2 cellular contexts compared by ENCODE assay signal in the genomic region with DNA sequence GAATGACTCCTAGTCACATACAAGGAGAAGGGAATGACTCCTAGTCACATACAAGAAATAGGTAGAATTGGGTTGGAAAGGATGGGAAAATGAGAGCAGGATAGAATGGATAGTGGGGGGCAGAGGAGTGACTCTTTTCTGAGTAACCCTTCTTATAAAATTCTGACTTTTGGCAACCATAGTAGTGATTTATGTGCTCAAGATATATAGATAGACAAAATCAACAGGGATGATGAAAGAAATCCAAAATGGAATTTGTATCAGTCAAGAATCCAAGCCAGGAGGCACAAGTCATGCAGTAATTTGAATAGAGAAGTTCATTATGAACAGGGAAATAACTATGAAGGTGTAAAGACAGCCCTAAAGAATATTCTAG.
TF ChIP-seq lines count a peak whose summit lies in the region.

No MANE protein-coding gene starts in this region.

TF ChIP-seq in HepG2, 621 proteins besides CTCF, POLR2A, EP300 and RAD21:
- 0 out of 2 replicates have a peak, but pooled peaks have one; percentile 9 for TF ChIP-seq ZNF33A (CRISPR knock-in tag; IDR thresholded peaks at IDR 0.05; ENCODE audit: borderline replicate concordance)
- no peak for TF ChIP-seq SNAPC5 (CRISPR knock-in tag; IDR thresholded peaks at IDR 0.05; ENCODE audit: borderline replicate concordance)
- no peak for TF ChIP-seq XBP1 (CRISPR knock-in tag; IDR thresholded peaks at IDR 0.05)
- TF ChIP-seq ZNF720 (CRISPR knock-in tag; IDR thresholded peaks at IDR 0.05) = no peak
- TF ChIP-seq ZNF724P (CRISPR knock-in tag; IDR thresholded peaks at IDR 0.05; ENCODE audit: borderline replicate concordance) = no peak
- TF ChIP-seq TBX3 (IDR thresholded peaks at IDR 0.05; ENCODE audit: borderline replicate concordance) = no peak
- TF ChIP-seq CC2D1A (CRISPR knock-in tag; IDR thresholded peaks at IDR 0.05) = no peak
- TF ChIP-seq ZNF329 (CRISPR knock-in tag; IDR thresholded peaks at IDR 0.05; ENCODE audit: low read depth) = 0 out of 2 replicates have a peak, but pooled peaks have one; percentile 9
- TF ChIP-seq, protein P1, sequence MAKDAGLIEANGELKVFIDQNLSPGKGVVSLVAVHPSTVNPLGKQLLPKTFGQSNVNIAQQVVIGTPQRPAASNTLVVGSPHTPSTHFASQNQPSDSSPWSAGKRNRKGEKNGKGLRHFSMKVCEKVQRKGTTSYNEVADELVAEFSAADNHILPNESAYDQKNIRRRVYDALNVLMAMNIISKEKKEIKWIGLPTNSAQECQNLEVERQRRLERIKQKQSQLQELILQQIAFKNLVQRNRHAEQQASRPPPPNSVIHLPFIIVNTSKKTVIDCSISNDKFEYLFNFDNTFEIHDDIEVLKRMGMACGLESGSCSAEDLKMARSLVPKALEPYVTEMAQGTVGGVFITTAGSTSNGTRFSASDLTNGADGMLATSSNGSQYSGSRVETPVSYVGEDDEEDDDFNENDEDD (CRISPR knock-in tag; IDR thresholded peaks at IDR 0.05; ENCODE audit: borderline replicate concordance) = no peak
- no peak for TF ChIP-seq ZNF225 (CRISPR knock-in tag; IDR thresholded peaks at IDR 0.05)
- no peak for TF ChIP-seq CSRNP2 (CRISPR knock-in tag; conservative IDR thresholded peaks at IDR 0.05; ENCODE audit: low read depth)
- no peak for TF ChIP-seq KAT7 (CRISPR knock-in tag; IDR thresholded peaks at IDR 0.05; ENCODE audit: borderline replicate concordance)
- 0 out of 2 replicates have a peak, but pooled peaks have one; percentile 21 for TF ChIP-seq CHD4 (IDR thresholded peaks at IDR 0.05; ENCODE audit: borderline replicate concordance, low read length)
- no peak for TF ChIP-seq NFKB2 (CRISPR knock-in tag; IDR thresholded peaks at IDR 0.05; ENCODE audit: borderline replicate concordance)
TF ChIP-seq in HepG2: peak in this region for 3.

TF ChIP-seq in H1, 55 proteins besides CTCF, POLR2A, EP300 and RAD21:
- no peak for TF ChIP-seq ZNF274 (IDR thresholded peaks at IDR 0.05; ENCODE audit: borderline replicate concordance, extremely low read depth, low read length)
- TF ChIP-seq SRF (IDR thresholded peaks at IDR 0.05; ENCODE audit: low read depth, low read length) = no peak
- no peak for TF ChIP-seq CREB1 (IDR thresholded peaks at IDR 0.05)
- TF ChIP-seq YY1 (IDR thresholded peaks at IDR 0.05; ENCODE audit: low read depth, low read length) = no peak
- no peak for TF ChIP-seq JUND (IDR thresholded peaks at IDR 0.05; ENCODE audit: low read length)
- no peak for TF ChIP-seq EGR1 (IDR thresholded peaks at IDR 0.05; ENCODE audit: borderline replicate concordance, low read depth, low read length)
- TF ChIP-seq TCF12 (IDR thresholded peaks at IDR 0.05; ENCODE audit: low read depth, low read length) = no peak
- no peak for TF ChIP-seq SP1 (IDR thresholded peaks at IDR 0.05; ENCODE audit: low read depth, low read length)
- no peak for TF ChIP-seq RFX5 (IDR thresholded peaks at IDR 0.05; ENCODE audit: borderline replicate concordance, low read depth, low read length)
- TF ChIP-seq HDAC2 (IDR thresholded peaks at IDR 0.05; ENCODE audit: borderline replicate concordance in 1 of 2, low read depth in 2 of 2, low read length in 2 of 2) = no peak
- no peak for TF ChIP-seq CHD7 (IDR thresholded peaks at IDR 0.05; ENCODE audit: insufficient replicate concordance, low read length)
- no peak for TF ChIP-seq E2F6 (IDR thresholded peaks at IDR 0.05)
- TF ChIP-seq HDAC6 (IDR thresholded peaks at IDR 0.05; ENCODE audit: low read depth, low read length) = no peak
- TF ChIP-seq SUZ12 (IDR thresholded peaks at IDR 0.05; ENCODE audit: low read length) = no peak
TF ChIP-seq in H1: peak in this region for 0.
